16 cellular contexts compared by ENCODE assay signal in the genomic region with DNA sequence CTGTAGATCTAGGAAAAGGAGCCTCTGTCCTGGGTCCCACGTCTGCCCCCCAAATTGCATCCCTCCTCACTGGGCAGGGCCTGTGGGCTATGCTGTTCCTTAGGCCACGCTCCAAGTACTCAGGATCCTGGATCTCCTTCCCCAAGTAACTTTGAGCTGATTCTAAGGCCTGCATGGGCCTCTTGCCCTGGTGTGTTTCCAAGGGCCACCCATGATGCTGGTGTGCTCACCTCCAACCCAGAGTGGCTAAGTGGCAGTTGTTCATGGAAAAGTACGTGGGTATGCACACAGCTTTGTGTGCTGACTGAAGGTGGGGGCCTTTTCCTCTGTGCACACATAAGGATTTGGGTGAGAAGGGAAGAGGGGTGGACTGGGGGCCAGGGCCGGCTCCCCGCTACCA. TPM values are rescaled to one million over a fixed set of nuclear protein-coding genes. Genes with fewer than 3 reads are reported as not detected.
DNase-seq lines count a peak whose midpoint lies in the region; ATAC-seq and TF ChIP-seq lines count a peak whose summit lies in the region.
"Had no signal": no experiment of that assay in that cellular context is flagged by ENCODE, and none has a peak within 500 bp of the region (broad histone marks: within the 10 kb centered on the region; RNA-seq: fewer than 3 reads in every experiment).

No MANE protein-coding gene starts in this region.

- WGBS in right cardiac atrium = 87% methylated on average over 5 of the region's 5 CpGs

- DNase-seq in RWPE1 (ENCODE audit: low spot score) (no peak), right cardiac atrium (no peak), sciatic nerve (ENCODE audit: low spot score) (no peak), type B pancreatic cell (ENCODE audit: extremely low spot score, unreplicated experiment) (no peak)
- no peak for DNase-seq in stimulated activated naive CD8-positive, alpha-beta T cell treated with anti-CD3 and anti-CD28 coated beads, Interleukin-15, Interleukin-2, amounts not matched to agents 100 U/mL and 50 U/mL, for 24 hours
- DNase-seq: CD8-positive, alpha-beta memory T cell; GF-D8; HCEC 1CT; KBM-7; NCI-H1048; NCI-H146; NCI-H226; NCI-H526 treated with DMSO at 0.1 percent for 48 hours had no signal

- intact Hi-C loops in right cardiac atrium (cut with DNase I) (no loop called here), sciatic nerve (cut with DNase I) (no loop called here)

- H3K36me3 Mint-ChIP-seq in type B pancreatic cell = peaks cover 4% of the 10 kb centered on the region

- H3K9me3 ChIP-seq in HEK293 (ENCODE audit: control insufficient read depth, insufficient read depth, low read depth, low read length) = no peaks in the 10 kb centered on the region
- no peaks in the 10 kb centered on the region for H3K9me3 ChIP-seq in right cardiac atrium (ENCODE audit: control insufficient read depth, low read length)

- no peak overlapping the region for H3K4me3 Mint-ChIP-seq in type B pancreatic cell

- TF ChIP-seq CTCF in HEK293 (tag by site-specific recombination; IDR thresholded peaks at IDR 0.05) (no peak), RWPE1 (conservative IDR thresholded peaks at IDR 0.05; ENCODE audit: low read depth) (no peak), type B pancreatic cell (conservative IDR thresholded peaks at IDR 0.05) (no peak)

- H3K4me3 ChIP-seq in HEK293 (ENCODE audit: low read depth, low read length) (no peak overlapping the region), right cardiac atrium (ENCODE audit: low read length) (no peak overlapping the region)

- POLR2A ChIA-PET in HEK293 (lab: Yijun Ruan, JAX) (no interaction called here), RWPE1 (lab: Yijun Ruan, JAX; ENCODE audit: low non-redundant PET) (no interaction called here)

- no peak overlapping the region for H3K27ac Mint-ChIP-seq in type B pancreatic cell
- H3K27ac Mint-ChIP-seq: CD8-positive, alpha-beta memory T cell had no signal

- peaks cover 8 to 14% of the 10 kb centered on the region in 2 experiments; a peak in 2 of 3 replicates for H3K36me3 ChIP-seq in HEK293 (ENCODE audit: control insufficient read depth in 2 of 2, insufficient read depth in 1 of 2, low read length in 2 of 2)

- peaks cover 31% of the 10 kb centered on the region for H3K4me1 Mint-ChIP-seq in type B pancreatic cell (ENCODE audit: unreplicated experiment)

- ATAC-seq in right cardiac atrium = no peak
- peak; percentile 12 for ATAC-seq in sciatic nerve
- no peak for ATAC-seq in SK-N-SH treated with all-trans-retinoic acid at 6 μM for 48 hours
- no peak for ATAC-seq in stimulated activated naive CD8-positive, alpha-beta T cell treated with anti-CD3 and anti-CD28 coated beads, Interleukin-15, Interleukin-2, amounts not matched to agents 100 U/mL and 50 U/mL, for 24 hours
- no peak for ATAC-seq in HG03025 (IDR thresholded peaks at IDR 0.05; ENCODE audit: low FRiP score, unreplicated experiment)

- H3K27me3 Mint-ChIP-seq in type B pancreatic cell = peaks cover 31% of the 10 kb centered on the region

- CTCF ChIA-PET in HEK293 (lab: Yijun Ruan, JAX) (interaction anchor here (0.5 to 2.0 kb wide), 5 partner anchors 10 to 552 kb away, joined by 3 to 6 read pairs (median 5); no protein-coding TSS in a partner anchor), RWPE1 (lab: Yijun Ruan, JAX) (no interaction called here)

- H3K27ac ChIP-seq in HEK293 (ENCODE audit: extremely low read depth, low read depth, low read length) (no peak overlapping the region), RWPE1 (peak overlapping the region; percentile 69), right cardiac atrium (ENCODE audit: low read length) (peak overlapping the region; percentile 79)

- H3K9me3 Mint-ChIP-seq in type B pancreatic cell = no peaks in the 10 kb centered on the region
- H3K9me3 Mint-ChIP-seq: CD8-positive, alpha-beta memory T cell had no signal

- peaks cover 5% of the 10 kb centered on the region for H3K4me1 ChIP-seq in HEK293 (ENCODE audit: control insufficient read depth, insufficient read depth, low read length)
- peaks cover 12% of the 10 kb centered on the region for H3K4me1 ChIP-seq in right cardiac atrium (ENCODE audit: control insufficient read depth, insufficient read depth, low read length)

- H3K27me3 ChIP-seq in right cardiac atrium (ENCODE audit: control insufficient read depth, insufficient read depth) = no peaks in the 10 kb centered on the region

TF ChIP-seq in HEK293, 187 proteins besides CTCF, POLR2A, EP300 and RAD21 (continues in another document):
- TF ChIP-seq ZNF114 (tag by site-specific recombination; IDR thresholded peaks at IDR 0.05) (no peak), FEZF1 (tag by site-specific recombination; IDR thresholded peaks at IDR 0.05) (no peak), ZNF596 (tag by site-specific recombination; IDR thresholded peaks at IDR 0.05) (no peak), GLIS2 (tag by site-specific recombination; IDR thresholded peaks at IDR 0.05) (0 out of 2 replicates have a peak, but pooled peaks have one; percentile 35), ZNF184 (tag by site-specific recombination; IDR thresholded peaks at IDR 0.05) (no peak), ZNF514 (tag by site-specific recombination; IDR thresholded peaks at IDR 0.05) (no peak), ZIC2 (tag by site-specific recombination; IDR thresholded peaks at IDR 0.05) (peak; percentile 35; the same call in 1 of the 2 replicates), ZNF211 (tag by site-specific recombination; IDR thresholded peaks at IDR 0.05; ENCODE audit: low read depth) (no peak)
- TF ChIP-seq, protein P1, sequence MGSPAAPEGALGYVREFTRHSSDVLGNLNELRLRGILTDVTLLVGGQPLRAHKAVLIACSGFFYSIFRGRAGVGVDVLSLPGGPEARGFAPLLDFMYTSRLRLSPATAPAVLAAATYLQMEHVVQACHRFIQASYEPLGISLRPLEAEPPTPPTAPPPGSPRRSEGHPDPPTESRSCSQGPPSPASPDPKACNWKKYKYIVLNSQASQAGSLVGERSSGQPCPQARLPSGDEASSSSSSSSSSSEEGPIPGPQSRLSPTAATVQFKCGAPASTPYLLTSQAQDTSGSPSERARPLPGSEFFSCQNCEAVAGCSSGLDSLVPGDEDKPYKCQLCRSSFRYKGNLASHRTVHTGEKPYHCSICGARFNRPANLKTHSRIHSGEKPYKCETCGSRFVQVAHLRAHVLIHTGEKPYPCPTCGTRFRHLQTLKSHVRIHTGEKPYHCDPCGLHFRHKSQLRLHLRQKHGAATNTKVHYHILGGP (tag by site-specific recombination; IDR thresholded peaks at IDR 0.05) = no peak
- TF ChIP-seq, protein P2, sequence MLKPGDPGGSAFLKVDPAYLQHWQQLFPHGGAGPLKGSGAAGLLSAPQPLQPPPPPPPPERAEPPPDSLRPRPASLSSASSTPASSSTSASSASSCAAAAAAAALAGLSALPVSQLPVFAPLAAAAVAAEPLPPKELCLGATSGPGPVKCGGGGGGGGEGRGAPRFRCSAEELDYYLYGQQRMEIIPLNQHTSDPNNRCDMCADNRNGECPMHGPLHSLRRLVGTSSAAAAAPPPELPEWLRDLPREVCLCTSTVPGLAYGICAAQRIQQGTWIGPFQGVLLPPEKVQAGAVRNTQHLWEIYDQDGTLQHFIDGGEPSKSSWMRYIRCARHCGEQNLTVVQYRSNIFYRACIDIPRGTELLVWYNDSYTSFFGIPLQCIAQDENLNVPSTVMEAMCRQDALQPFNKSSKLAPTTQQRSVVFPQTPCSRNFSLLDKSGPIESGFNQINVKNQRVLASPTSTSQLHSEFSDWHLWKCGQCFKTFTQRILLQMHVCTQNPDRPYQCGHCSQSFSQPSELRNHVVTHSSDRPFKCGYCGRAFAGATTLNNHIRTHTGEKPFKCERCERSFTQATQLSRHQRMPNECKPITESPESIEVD (tag by site-specific recombination; IDR thresholded peaks at IDR 0.05) = no peak

TF ChIP-seq in SK-N-SH treated with all-trans-retinoic acid at 6 μM for 48 hours, 23 proteins besides CTCF, POLR2A, EP300 and RAD21 (continues in another document):
- TF ChIP-seq ZNF8 (CRISPR knock-in tag; IDR thresholded peaks at IDR 0.05) (no peak), PPARA (CRISPR knock-in tag; IDR thresholded peaks at IDR 0.05; ENCODE audit: borderline replicate concordance) (no peak), ZFP3 (CRISPR knock-in tag; IDR thresholded peaks at IDR 0.05) (no peak), SNAI2 (CRISPR knock-in tag; IDR thresholded peaks at IDR 0.05) (no peak), ESRRG (CRISPR knock-in tag; IDR thresholded peaks at IDR 0.05) (no peak), ZNF70 (CRISPR knock-in tag; IDR thresholded peaks at IDR 0.05) (no peak), ZC3H10 (CRISPR knock-in tag; IDR thresholded peaks at IDR 0.05) (no peak), ARNTL (CRISPR knock-in tag; IDR thresholded peaks at IDR 0.05; ENCODE audit: borderline replicate concordance, low read depth) (no peak), BACH2 (CRISPR knock-in tag; IDR thresholded peaks at IDR 0.05; ENCODE audit: borderline replicate concordance) (no peak), ZNF565 (CRISPR knock-in tag; conservative IDR thresholded peaks at IDR 0.05; ENCODE audit: low read depth) (no peak), OSR1 (CRISPR knock-in tag; IDR thresholded peaks at IDR 0.05) (no peak), TOX (CRISPR knock-in tag; IDR thresholded peaks at IDR 0.05; ENCODE audit: borderline replicate concordance) (no peak)
- TF ChIP-seq, protein P3, sequence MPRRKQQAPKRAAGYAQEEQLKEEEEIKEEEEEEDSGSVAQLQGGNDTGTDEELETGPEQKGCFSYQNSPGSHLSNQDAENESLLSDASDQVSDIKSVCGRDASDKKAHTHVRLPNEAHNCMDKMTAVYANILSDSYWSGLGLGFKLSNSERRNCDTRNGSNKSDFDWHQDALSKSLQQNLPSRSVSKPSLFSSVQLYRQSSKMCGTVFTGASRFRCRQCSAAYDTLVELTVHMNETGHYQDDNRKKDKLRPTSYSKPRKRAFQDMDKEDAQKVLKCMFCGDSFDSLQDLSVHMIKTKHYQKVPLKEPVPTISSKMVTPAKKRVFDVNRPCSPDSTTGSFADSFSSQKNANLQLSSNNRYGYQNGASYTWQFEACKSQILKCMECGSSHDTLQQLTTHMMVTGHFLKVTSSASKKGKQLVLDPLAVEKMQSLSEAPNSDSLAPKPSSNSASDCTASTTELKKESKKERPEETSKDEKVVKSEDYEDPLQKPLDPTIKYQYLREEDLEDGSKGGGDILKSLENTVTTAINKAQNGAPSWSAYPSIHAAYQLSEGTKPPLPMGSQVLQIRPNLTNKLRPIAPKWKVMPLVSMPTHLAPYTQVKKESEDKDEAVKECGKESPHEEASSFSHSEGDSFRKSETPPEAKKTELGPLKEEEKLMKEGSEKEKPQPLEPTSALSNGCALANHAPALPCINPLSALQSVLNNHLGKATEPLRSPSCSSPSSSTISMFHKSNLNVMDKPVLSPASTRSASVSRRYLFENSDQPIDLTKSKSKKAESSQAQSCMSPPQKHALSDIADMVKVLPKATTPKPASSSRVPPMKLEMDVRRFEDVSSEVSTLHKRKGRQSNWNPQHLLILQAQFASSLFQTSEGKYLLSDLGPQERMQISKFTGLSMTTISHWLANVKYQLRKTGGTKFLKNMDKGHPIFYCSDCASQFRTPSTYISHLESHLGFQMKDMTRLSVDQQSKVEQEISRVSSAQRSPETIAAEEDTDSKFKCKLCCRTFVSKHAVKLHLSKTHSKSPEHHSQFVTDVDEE (CRISPR knock-in tag; IDR thresholded peaks at IDR 0.05) = no peak

RNA-seq across cellular contexts. Expression of a gene that starts 5.3 kb away (rescaled TPM):
- total RNA-seq in right cardiac atrium (10 to 100 TPM; 68.2 to 80.6 (median 72.0) TPM), sciatic nerve (11.9 TPM), type B pancreatic cell (ENCODE audit: low replicate concordance) (1.8 and 3.8 TPM in 2 replicates)
- polyA plus RNA-seq in right cardiac atrium = 123 TPM
